In genomic region chr11:36702330-36703054, GRCh38 we compare ENCODE assay signal across 8 cellular contexts.
DNase-seq lines count a peak whose midpoint lies in the region; ATAC-seq, FAIRE-seq and TF ChIP-seq lines count a peak whose summit lies in the region.

No MANE protein-coding gene starts in this region.

- intact Hi-C loops in mammary epithelial cell (cut with micrococcal nuclease), result loop anchor here (1.0 to 10.0 kb wide), 5 partner anchors 45 to 952 kb away; no protein-coding TSS in a partner anchor

- H3K4me2 ChIP-seq in mammary epithelial cell (ENCODE audit: insufficient read depth, low read depth, low read length) (no peak overlapping the region), keratinocyte (ENCODE audit: control insufficient read depth, extremely low read depth, insufficient read depth, low read depth, low read length) (no peak overlapping the region)

- peak; percentile 86 to 89 for TF ChIP-seq CTCF in mammary epithelial cell (conservative IDR thresholded peaks at IDR 0.05 in 1 of 2, IDR thresholded peaks at IDR 0.05 in 1 of 2; ENCODE audit: extremely low read depth in 1 of 2, insufficient read depth in 1 of 2, low read depth in 1 of 2, low read length in 2 of 2)
- peak; percentile 78 to 86 (median 86) for TF ChIP-seq CTCF in keratinocyte (optimal IDR thresholded peaks at IDR 0.05 in 1 of 3, IDR thresholded peaks at IDR 0.05 in 1 of 3, conservative IDR thresholded peaks at IDR 0.05 in 1 of 3; ENCODE audit: extremely low read depth in 1 of 3, insufficient read depth in 2 of 3, low read length in 3 of 3)
- peak; percentile 41 to 76 (median 63) for TF ChIP-seq CTCF in tibial nerve (IDR thresholded peaks at IDR 0.05)

- H4K20me1 ChIP-seq in mammary epithelial cell (ENCODE audit: insufficient read depth, low read length) (no peaks in the 10 kb centered on the region), keratinocyte (ENCODE audit: control insufficient read depth, extremely low read depth, insufficient read depth, low read length) (no peaks in the 10 kb centered on the region)

- H3K4me1 ChIP-seq in mammary epithelial cell (ENCODE audit: insufficient read depth, low read length) (peaks cover 6% of the 10 kb centered on the region), keratinocyte (ENCODE audit: control insufficient read depth, extremely low read depth, insufficient read depth, low read length) (peaks cover 5% of the 10 kb centered on the region), tibial nerve (peaks cover 0 to 8% (median 0%) of the 10 kb centered on the region in 4 donors)

- H3K27ac ChIP-seq in mammary epithelial cell (ENCODE audit: insufficient read depth, low read depth, low read length) (no peak overlapping the region), keratinocyte (ENCODE audit: control insufficient read depth, insufficient read depth, low read length) (no peak overlapping the region), tibial nerve (no peak overlapping the region)

- CTCF ChIA-PET in mammary epithelial cell (lab: Charles Lee; ENCODE audit: low non-redundant PET), result interaction anchor here (1.5 kb wide), 1 partner anchor 44 kb away, joined by 16 read pairs; no protein-coding TSS in a partner anchor

- peak; percentile 81 for FAIRE-seq in keratinocyte (lab: Jason Lieb, UNC)

- H3K4me3 ChIP-seq in mammary epithelial cell (replicated peaks in 1 of 3; ENCODE audit: insufficient read depth in 1 of 3, low read depth in 2 of 3, low read length in 3 of 3) (no peak overlapping the region), keratinocyte (ENCODE audit: control insufficient read depth in 2 of 3, extremely low read depth in 1 of 3, insufficient read depth in 2 of 3, low read depth in 1 of 3, low read length in 3 of 3) (no peak overlapping the region), tibial nerve (no peak overlapping the region)

- H3K79me2 ChIP-seq in mammary epithelial cell (ENCODE audit: insufficient read depth, low read length) (no peaks in the 10 kb centered on the region), keratinocyte (ENCODE audit: control insufficient read depth, insufficient read depth, low read length) (no peaks in the 10 kb centered on the region)

- no peak for TF ChIP-seq POLR2A in tibial nerve (IDR thresholded peaks at IDR 0.05)

- in situ Hi-C loops in mammary epithelial cell (cut with MboI; ENCODE audit: low sequenced_read_pairs in 2 of 2), result no loop called here

- no peaks in the 10 kb centered on the region for H3K27me3 ChIP-seq in mammary epithelial cell (ENCODE audit: insufficient read depth, low read length)
- H3K27me3 ChIP-seq in keratinocyte (ENCODE audit: control insufficient read depth, extremely low read depth, insufficient read depth, low read length), result no peaks in the 10 kb centered on the region
- H3K27me3 ChIP-seq in tibial nerve, result no peaks in the 10 kb centered on the region

- H3K36me3 ChIP-seq in mammary epithelial cell (ENCODE audit: insufficient read depth, low read length), result no peaks in the 10 kb centered on the region
- H3K36me3 ChIP-seq in keratinocyte (ENCODE audit: control insufficient read depth in 2 of 2, extremely low read depth in 1 of 2, insufficient read depth in 2 of 2, low read length in 2 of 2), result no peaks in the 10 kb centered on the region
- no peaks in the 10 kb centered on the region for H3K36me3 ChIP-seq in tibial nerve

- WGBS in mammary epithelial cell (ENCODE audit: low coverage, missing lambda C conversion rate), result 45% methylated on average over 5 of the region's 5 CpGs
- WGBS in tibial nerve, 2 donors, result 34% methylated on average over 5 of the region's 5 CpGs

- no TSS peak for BruUV-seq in mammary epithelial cell (replicated peaks; lab: Mats Ljungman, UMichigan)

- H2AFZ ChIP-seq in mammary epithelial cell (ENCODE audit: low read depth, low read length) (peak overlapping the region; percentile 32), keratinocyte (ENCODE audit: control insufficient read depth, low read length) (no peak overlapping the region)

- peak; percentile 70 for DNase-seq in GM03348 (ENCODE audit: low spot score)
- peak; percentile 34 for DNase-seq in HS-27A (ENCODE audit: low read depth)
- DNase-seq in NCI-H82 treated with DMSO at 0.1 percent for 48 hours (lab: John Stamatoyannopoulos, UW; ENCODE audit: unreplicated experiment), result peak; percentile 70
- peak; percentile 61 for DNase-seq in mammary epithelial cell
- peak; percentile 17 for DNase-seq in keratinocyte (ENCODE audit: low read depth, low spot score)
- peak in 1 of 2 donors; percentile 29 for DNase-seq in tibial nerve (ENCODE audit: low spot score in 2 of 2)
- DNase-seq in GOT3 (lab: John Stamatoyannopoulos, UW), result no peak

- no peaks in the 10 kb centered on the region for H3K9me3 ChIP-seq in mammary epithelial cell (replicated peaks; ENCODE audit: insufficient read depth, low read length)
- H3K9me3 ChIP-seq in keratinocyte (ENCODE audit: control insufficient read depth, low read depth, low read length), result no peaks in the 10 kb centered on the region
- H3K9me3 ChIP-seq in tibial nerve, result no peaks in the 10 kb centered on the region

- peak; percentile 81 for ATAC-seq in GM21528 (IDR thresholded peaks at IDR 0.05; ENCODE audit: low FRiP score, unreplicated experiment)

- dilution Hi-C loops in mammary epithelial cell (cut with HindIII; ENCODE audit: low sequenced_read_pairs), result no loop called here
- dilution Hi-C loops in keratinocyte (cut with MboI; ENCODE audit: extremely low pct_ligation_motif_present, low sequenced_read_pairs), result no loop called here

- no peak overlapping the region for H3K9ac ChIP-seq in mammary epithelial cell (ENCODE audit: insufficient read depth, low read length)
- H3K9ac ChIP-seq in keratinocyte (ENCODE audit: control insufficient read depth, extremely low read depth, insufficient read depth, low read length), result no peak overlapping the region

- no peaks in the 10 kb centered on the region for H3K9me1 ChIP-seq in keratinocyte (ENCODE audit: control insufficient read depth, extremely low read depth, insufficient read depth, low read length)

- TF ChIP-seq EP300 in tibial nerve (IDR thresholded peaks at IDR 0.05), result no peak
